9 cellular contexts compared by ENCODE assay signal in genomic region chr12:120754792-120755191, GRCh38.
"Had no signal": no experiment of that assay in that cellular context is flagged by ENCODE, and none has a peak within 500 bp of the region (broad histone marks: within the 10 kb centered on the region; RNA-seq: fewer than 3 reads in every experiment).

No MANE protein-coding gene starts in this region.

- H3K9ac ChIP-seq: KMS-11 had no signal

- H3K27ac Mint-ChIP-seq: IgD-negative memory B cell had no signal

- FAIRE-seq: HepG2, HTR-8/SVneo, K562 had no signal

- ATAC-seq: HepG2, K562 had no signal

- H3K36me3 Mint-ChIP-seq: IgD-negative memory B cell had no signal

- H3K4me3 Mint-ChIP-seq: IgD-negative memory B cell had no signal

- H3K27ac ChIP-seq: HL-60, KMS-11 had no signal

- DNase-seq: IMR-90, KBM-7, KG1 had no signal

- H3K4me2 ChIP-seq: KMS-11 had no signal

- H3K4me3 ChIP-seq: K562 had no signal
